ENCODE assay signal across 7 cellular contexts in the genomic region with DNA sequence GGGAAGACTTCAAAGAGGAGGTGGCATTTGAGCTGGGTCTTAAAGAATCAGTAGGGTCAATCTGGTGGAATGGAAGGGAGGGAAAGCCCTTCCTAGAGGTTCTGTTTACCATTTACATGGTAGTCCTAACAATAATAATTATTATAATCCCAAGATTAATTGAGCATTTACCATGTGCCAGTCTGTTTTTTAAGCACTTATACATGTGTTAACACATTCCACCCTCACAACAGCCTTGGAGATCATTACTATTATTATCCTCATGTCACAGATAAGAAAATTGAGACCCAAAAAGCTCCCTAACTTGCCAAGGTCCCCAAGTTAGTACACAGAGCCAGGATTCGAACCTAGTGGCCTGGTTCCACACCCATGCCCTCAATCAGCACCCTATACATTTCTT. TPM values are rescaled to one million over a fixed set of nuclear protein-coding genes. Genes with fewer than 3 reads are reported as not detected.
"Had no signal": no experiment of that assay in that cellular context is flagged by ENCODE, and none has a peak within 500 bp of the region (broad histone marks: within the 10 kb centered on the region; RNA-seq: fewer than 3 reads in every experiment).

No MANE protein-coding gene starts in this region.

- H3K9me3 Mint-ChIP-seq: IgD-negative memory B cell had no signal

- DNase-seq: GM23248, GOT3, H7, KBM-7 had no signal

- H3K27ac ChIP-seq: GM23248 had no signal

- H3K9me3 ChIP-seq: HAP-1 had no signal

- H3K36me3 Mint-ChIP-seq: IgD-negative memory B cell had no signal

- H3K4me1 ChIP-seq: HAP-1 had no signal

- H3K4me3 Mint-ChIP-seq: IgD-negative memory B cell had no signal

- H3K4me3 ChIP-seq: GM23248, HAP-1 had no signal

- H3K36me3 ChIP-seq: HAP-1 had no signal

- H3K4me1 Mint-ChIP-seq: IgD-negative memory B cell had no signal

- H3K27ac Mint-ChIP-seq: IgD-negative memory B cell had no signal

RNA-seq across cellular contexts. Expression of a gene that starts 10.8 kb away (rescaled TPM):
- total RNA-seq: HT-29 had no signal
- polyA plus RNA-seq: IgD-negative memory B cell had no signal
